8 cellular contexts compared by ENCODE assay signal in genomic region chr22:41021655-41022454, GRCh38.
DNase-seq lines count a peak whose midpoint lies in the region; ATAC-seq and TF ChIP-seq lines count a peak whose summit lies in the region.

No MANE protein-coding gene starts in this region.

- no peaks in the 10 kb centered on the region for H3K4me1 ChIP-seq in uterus

- peak overlapping the region; percentile 94 for H3K27ac Mint-ChIP-seq in activated naive CD8-positive, alpha-beta T cell treated with anti-CD3 and anti-CD28 coated beads, Interleukin-2, amount 10 ng/mL, durations not matched to agents 7 days and 5 days

- peaks cover 15% of the 10 kb centered on the region for H3K27me3 Mint-ChIP-seq in activated naive CD8-positive, alpha-beta T cell treated with anti-CD3 and anti-CD28 coated beads, Interleukin-2, amount 10 ng/mL, durations not matched to agents 7 days and 5 days

- intact Hi-C loops in cardiac septum (cut with DNase I) (loop anchor here (1.0 to 2.0 kb wide), 2 partner anchors 69 to 70 kb away; partner anchors contain the start of gene EP300), posterior cingulate gyrus (cut with DNase I) (loop anchor here (2.0 kb wide), 1 partner anchor 69 kb away; no protein-coding TSS in a partner anchor), uterus (cut with DNase I; ENCODE audit: low total_unique reads) (loop anchor here (10.0 kb wide), 1 partner anchor 67 kb away; the partner anchor contains the start of gene RBX1)

- no peaks in the 10 kb centered on the region for H3K9me3 Mint-ChIP-seq in activated naive CD8-positive, alpha-beta T cell treated with anti-CD3 and anti-CD28 coated beads, Interleukin-2, amount 10 ng/mL, durations not matched to agents 7 days and 5 days

- no peaks in the 10 kb centered on the region for H3K27me3 ChIP-seq in uterus

- H3K4me3 ChIP-seq in uterus = peak overlapping the region; percentile 66 to 75

- no peaks in the 10 kb centered on the region for H3K36me3 ChIP-seq in uterus

- H3K4me3 Mint-ChIP-seq in activated naive CD8-positive, alpha-beta T cell treated with anti-CD3 and anti-CD28 coated beads, Interleukin-2, amount 10 ng/mL, durations not matched to agents 7 days and 5 days = peak overlapping the region; percentile 96

- H3K9me3 ChIP-seq in uterus = no peaks in the 10 kb centered on the region

- TF ChIP-seq POLR2A in uterus (IDR thresholded peaks at IDR 0.05) = no peak

- peak; percentile 35 for DNase-seq in HuH-7.5 (ENCODE audit: low spot score)
- DNase-seq in SK-N-DZ (ENCODE audit: low spot score) = peak; percentile 49
- DNase-seq in activated naive CD8-positive, alpha-beta T cell treated with anti-CD3 and anti-CD28 coated beads, Interleukin-2, amount 10 ng/mL, durations not matched to agents 7 days and 5 days = peak; percentile 82
- DNase-seq in cardiac septum (ENCODE audit: low spot score) = peak; percentile 87
- peak in 9 of 10 donors; percentile 21 to 89 (median 36) for DNase-seq in posterior cingulate gyrus
- DNase-seq in uterus = peak; percentile 67 to 82

- H3K36me3 Mint-ChIP-seq in activated naive CD8-positive, alpha-beta T cell treated with anti-CD3 and anti-CD28 coated beads, Interleukin-2, amount 10 ng/mL, durations not matched to agents 7 days and 5 days = peaks cover 4% of the 10 kb centered on the region

- POLR2A ChIA-PET in activated naive CD8-positive, alpha-beta T cell treated with anti-CD3 and anti-CD28 coated beads, Interleukin-2, amount 10 ng/mL, durations not matched to agents 7 days and 5 days (lab: Charles Lee) = interaction anchor here (0.6 to 4.5 kb wide), 16 partner anchors 13 to 949 kb away, joined by 3 to 60 read pairs (median 4); partner anchors contain the start of genes EP300, RANGAP1, RBX1 and TOB2

- ATAC-seq in GM19324 (IDR thresholded peaks at IDR 0.05; ENCODE audit: low FRiP score, unreplicated experiment) = peak; percentile 54
- ATAC-seq in activated naive CD8-positive, alpha-beta T cell treated with anti-CD3 and anti-CD28 coated beads, Interleukin-2, amount 10 ng/mL, durations not matched to agents 7 days and 5 days (ENCODE audit: low read depth) = peak; percentile 74

- H3K27ac ChIP-seq in C4-2B (peak overlapping the region; percentile 98), uterus (peak overlapping the region; percentile 97 to 99)

- peaks cover 11% of the 10 kb centered on the region for H3K4me1 Mint-ChIP-seq in activated naive CD8-positive, alpha-beta T cell treated with anti-CD3 and anti-CD28 coated beads, Interleukin-2, amount 10 ng/mL, durations not matched to agents 7 days and 5 days

- TF ChIP-seq CTCF in C4-2B (conservative IDR thresholded peaks at IDR 0.05) = no peak
- peak in 1 of 4 experiments; percentile 11 for TF ChIP-seq CTCF in uterus (IDR thresholded peaks at IDR 0.05)

Comparison
In these comparisons a context has a peak if more than half of its experiments do, and no peak if none do; other contexts are left out.
1. Peak in every context shown above with its lines: DNase-seq, ATAC-seq, H3K4me3 ChIP-seq and H3K27ac ChIP-seq.
2. DNase-seq: peak in every context shown above with its lines; median percentile 87 in cardiac septum; 82 in activated naive CD8-positive, alpha-beta T cell treated with anti-CD3 and anti-CD28 coated beads, Interleukin-2, amount 10 ng/mL, durations not matched to agents 7 days and 5 days; 74 in uterus; 49 in SK-N-DZ; 36 in posterior cingulate gyrus; 35 in HuH-7.5.